Comparison of ENCODE assay signal across 20 cellular contexts in the genomic region with DNA sequence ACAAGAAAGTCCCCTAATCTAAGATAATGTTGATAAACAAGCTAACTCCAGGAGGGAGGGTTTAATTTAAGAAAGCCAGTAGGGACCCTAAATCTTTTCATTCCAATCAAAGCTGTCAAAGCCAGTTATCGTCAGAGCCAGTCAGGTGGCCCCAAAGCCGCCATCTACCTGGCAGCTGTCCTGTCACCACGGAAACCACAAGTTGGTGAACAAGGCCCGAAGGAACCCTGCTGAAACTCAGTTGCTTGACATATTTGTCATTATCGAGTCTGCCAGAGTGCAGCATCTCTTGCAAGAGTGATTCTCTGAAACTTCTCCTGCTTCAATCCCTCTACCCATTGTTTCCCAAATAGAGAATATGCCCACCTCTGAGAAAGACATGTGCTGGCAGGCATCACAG. TPM values are rescaled to one million over a fixed set of nuclear protein-coding genes. Genes with fewer than 3 reads are reported as not detected.
A peak's percentile ranks its signal among the peaks of the same experiment; 100 is the strongest.
DNase-seq lines count a peak whose midpoint lies in the region; ATAC-seq and TF ChIP-seq lines count a peak whose summit lies in the region.
"Had no signal": no experiment of that assay in that cellular context is flagged by ENCODE, and none has a peak within 500 bp of the region (broad histone marks: within the 10 kb centered on the region; RNA-seq: fewer than 3 reads in every experiment).

No MANE protein-coding gene starts in this region.

- H3K4me2 ChIP-seq in DND-41 (ENCODE audit: insufficient read depth, low read length) = no peak overlapping the region
- no peak overlapping the region for H3K4me2 ChIP-seq in neural cell (ENCODE audit: low read length)
- H3K4me2 ChIP-seq: BLaER1 treated with 17β-estradiol and CSF1 and Interleukin-3, amounts not matched to agents 10 nM and 100 nM had no signal

- H3K9me3 ChIP-seq in CD4-positive, CD25-positive, alpha-beta regulatory T cell (ENCODE audit: control insufficient read depth in 2 of 2, low read length in 2 of 2) = no peaks in the 10 kb centered on the region
- H3K9me3 ChIP-seq in DND-41 (ENCODE audit: insufficient read depth, low read length, severe bottlenecking) = peaks cover 3% of the 10 kb centered on the region
- no peaks in the 10 kb centered on the region for H3K9me3 ChIP-seq in neural cell (ENCODE audit: low read length)
- H3K9me3 ChIP-seq in uterus = no peaks in the 10 kb centered on the region

- H3K27ac Mint-ChIP-seq in CD4-positive, CD25-positive, alpha-beta regulatory T cell = peak overlapping the region in 2 of 3 donors; percentile 42 to 60
- H3K27ac Mint-ChIP-seq: CD8-positive, alpha-beta T cell; HFFc6 had no signal

- H3K4me3 Mint-ChIP-seq in CD4-positive, CD25-positive, alpha-beta regulatory T cell = no peak overlapping the region
- H3K4me3 Mint-ChIP-seq: CD8-positive, alpha-beta T cell; HFFc6 had no signal

- H3K4me1 Mint-ChIP-seq in CD4-positive, CD25-positive, alpha-beta regulatory T cell = peaks cover 0 to 6% (median 1%) of the 10 kb centered on the region in 4 donors

- no peak for DNase-seq in CD4-positive, CD25-positive, alpha-beta regulatory T cell
- peak; percentile 17 for DNase-seq in DND-41
- peak; percentile 20 for DNase-seq in RPMI8226
- DNase-seq in AG08395 (ENCODE audit: low spot score) = no peak
- no peak for DNase-seq in NOMO-1 treated with DMSO at 0.1 percent for 48 hours (lab: John Stamatoyannopoulos, UW; ENCODE audit: unreplicated experiment)
- DNase-seq in uterus = no peak
- DNase-seq: ACHN; CD8-positive, alpha-beta T cell; GDM1; H7; HFFc6; NCI-H1092 treated with DMSO at 0.1 percent for 48 hours; NCI-H1436 treated with DMSO at 0.1 percent for 48 hours; NCI-H2029 treated with DMSO at 0.1 percent for 48 hours; NCI-H510A; NCI-H774; Right ventricle myocardium superior had no signal

- H3F3A ChIP-seq in neural cell (ENCODE audit: insufficient read depth, low read length, poor library complexity, severe bottlenecking) = no peaks in the 10 kb centered on the region

- ATAC-seq in CD4-positive, CD25-positive, alpha-beta regulatory T cell (ENCODE audit: low read depth in 2 of 2) = no peak
- no peak for ATAC-seq in DND-41 (ENCODE audit: insufficient read depth, low read depth)
- ATAC-seq: CD8-positive, alpha-beta T cell; K562 had no signal

- no peak for TF ChIP-seq POLR2A in uterus (IDR thresholded peaks at IDR 0.05)

- no peak for TF ChIP-seq RAD21 in neural cell (conservative IDR thresholded peaks at IDR 0.05)

- H3K27me3 Mint-ChIP-seq in CD4-positive, CD25-positive, alpha-beta regulatory T cell = peaks cover 13% of the 10 kb centered on the region

- no peak for TF ChIP-seq EP300 in neural cell (conservative IDR thresholded peaks at IDR 0.05; ENCODE audit: poor library complexity, severe bottlenecking)

- H3K9ac ChIP-seq in DND-41 (ENCODE audit: low read depth, low read length) = no peak overlapping the region
- H3K9ac ChIP-seq in neural cell (ENCODE audit: low read length) = no peak overlapping the region
- H3K9ac ChIP-seq: BLaER1 treated with 17β-estradiol and CSF1 and Interleukin-3, amounts not matched to agents 10 nM and 100 nM had no signal

- TF ChIP-seq CTCF in DND-41 (IDR thresholded peaks at IDR 0.05; ENCODE audit: borderline replicate concordance, extremely low read depth, low read length, poor library complexity, severe bottlenecking) (no peak), neural cell (IDR thresholded peaks at IDR 0.05; ENCODE audit: poor library complexity, severe bottlenecking) (no peak), uterus (IDR thresholded peaks at IDR 0.05) (no peak)

- H3K36me3 Mint-ChIP-seq in CD4-positive, CD25-positive, alpha-beta regulatory T cell = peaks cover 14% of the 10 kb centered on the region

- no peaks in the 10 kb centered on the region for H3K79me2 ChIP-seq in DND-41 (ENCODE audit: insufficient read depth, low read length)
- no peaks in the 10 kb centered on the region for H3K79me2 ChIP-seq in neural cell (replicated peaks; ENCODE audit: insufficient read depth, low read length)

- peaks cover 0 to 4% (median 0%) of the 10 kb centered on the region in 7 donors for H3K9me3 Mint-ChIP-seq in CD4-positive, CD25-positive, alpha-beta regulatory T cell
- H3K9me3 Mint-ChIP-seq: HFFc6 had no signal

- no peak overlapping the region for H3K27ac ChIP-seq in CD4-positive, CD25-positive, alpha-beta regulatory T cell (ENCODE audit: insufficient read depth, low read length, poor library complexity, severe bottlenecking)
- H3K27ac ChIP-seq in DND-41 (ENCODE audit: low read length) = no peak overlapping the region
- no peak overlapping the region for H3K27ac ChIP-seq in neural cell (ENCODE audit: low read length)
- no peak overlapping the region for H3K27ac ChIP-seq in uterus
- H3K27ac ChIP-seq: BLaER1 treated with 17β-estradiol and CSF1 and Interleukin-3, amounts not matched to agents 10 nM and 100 nM had no signal

- H3K9me2 ChIP-seq in neural cell (ENCODE audit: insufficient read depth, low read length) = no peaks in the 10 kb centered on the region

- no peaks in the 10 kb centered on the region for H3K4me1 ChIP-seq in CD4-positive, CD25-positive, alpha-beta regulatory T cell (ENCODE audit: control insufficient read depth, insufficient read depth, low read length, poor library complexity, severe bottlenecking)
- H3K4me1 ChIP-seq in DND-41 (ENCODE audit: insufficient read depth, low read length) = no peaks in the 10 kb centered on the region
- H3K4me1 ChIP-seq in uterus = no peaks in the 10 kb centered on the region

- H3K27me3 ChIP-seq in CD4-positive, CD25-positive, alpha-beta regulatory T cell (ENCODE audit: control insufficient read depth, insufficient read depth, low read length) = no peaks in the 10 kb centered on the region
- H3K27me3 ChIP-seq in DND-41 (ENCODE audit: insufficient read depth, low read length, poor library complexity) (no peaks in the 10 kb centered on the region), neural cell (ENCODE audit: insufficient read depth, low read depth, low read length) (no peaks in the 10 kb centered on the region), uterus (no peaks in the 10 kb centered on the region)
- H3K27me3 ChIP-seq: BLaER1 treated with 17β-estradiol and CSF1 and Interleukin-3, amounts not matched to agents 10 nM and 100 nM had no signal

- no peaks in the 10 kb centered on the region for H4K20me1 ChIP-seq in DND-41 (ENCODE audit: insufficient read depth, low read length)
- no peaks in the 10 kb centered on the region for H4K20me1 ChIP-seq in neural cell (ENCODE audit: insufficient read depth)
- H4K20me1 ChIP-seq: BLaER1 treated with 17β-estradiol and CSF1 and Interleukin-3, amounts not matched to agents 10 nM and 100 nM had no signal

- intact Hi-C loops in uterus (cut with DNase I; ENCODE audit: low total_unique reads) = no loop called here

- no peak overlapping the region for H3K4me3 ChIP-seq in CD4-positive, CD25-positive, alpha-beta regulatory T cell (ENCODE audit: low read depth, low read length)
- H3K4me3 ChIP-seq in DND-41 (ENCODE audit: low read depth in 1 of 2, low read length in 2 of 2) (no peak overlapping the region), neural cell (ENCODE audit: low read length) (no peak overlapping the region), uterus (no peak overlapping the region)
- H3K4me3 ChIP-seq: BLaER1 treated with 17β-estradiol and CSF1 and Interleukin-3, amounts not matched to agents 10 nM and 100 nM; K562 had no signal

- no peaks in the 10 kb centered on the region for H3K36me3 ChIP-seq in CD4-positive, CD25-positive, alpha-beta regulatory T cell (ENCODE audit: control insufficient read depth, insufficient read depth, low read length)
- no peaks in the 10 kb centered on the region for H3K36me3 ChIP-seq in DND-41 (ENCODE audit: insufficient read depth, low read length)
- no peaks in the 10 kb centered on the region for H3K36me3 ChIP-seq in neural cell (ENCODE audit: insufficient read depth, low read length)
- no peaks in the 10 kb centered on the region for H3K36me3 ChIP-seq in uterus

- H2AFZ ChIP-seq in DND-41 (ENCODE audit: low read depth, low read length) = no peak overlapping the region
- H2AFZ ChIP-seq in neural cell (ENCODE audit: low read depth, low read length) = no peak overlapping the region

TF ChIP-seq in neural cell, 6 proteins besides CTCF, POLR2A, EP300 and RAD21:
- TF ChIP-seq POLR2AphosphoS5 (IDR thresholded peaks at IDR 0.05) (peak; percentile 12), EZH2 (IDR thresholded peaks at IDR 0.05; ENCODE audit: borderline replicate concordance, insufficient read depth, low read length, poor library complexity, severe bottlenecking) (no peak)

RNA-seq across cellular contexts. Expression of gene POLE4, which starts 30.8 kb away (rescaled TPM):
- 42.3 TPM for total RNA-seq in CD4-positive, CD25-positive, alpha-beta regulatory T cell
- polyA plus RNA-seq in CD4-positive, CD25-positive, alpha-beta regulatory T cell = 100 to 1,000 TPM; 119 to 157 (median 134) TPM
- 21.4 and 35.9 TPM in 2 replicates for polyA plus RNA-seq in neural cell
- polyA minus RNA-seq in neural cell = 8.3 and 8.5 TPM in 2 replicates
- total RNA-seq in uterus = 10 to 100 TPM; 14.2 to 41.2 (median 33.8) TPM

Comparison
In these comparisons a context has a peak if more than half of its experiments do, and no peak if none do; other contexts are left out.
1. DNase-seq: peak in DND-41 (single experiment) and RPMI8226 (single experiment); none in CD4-positive, CD25-positive, alpha-beta regulatory T cell (0 of 3), AG08395 (single experiment), NOMO-1 treated with DMSO at 0.1 percent for 48 hours (single experiment) and uterus (0 of 2).